ENCODE assay signal across 1 cellular context in genomic region chr10:102113261-102113955, GRCh38.
TF ChIP-seq lines count a peak whose summit lies in the region.

No MANE protein-coding gene starts in this region.

TF ChIP-seq in HCT116, 20 proteins besides CTCF, POLR2A, EP300 and RAD21 (continued from another document):
- TF ChIP-seq ZBTB33 (IDR thresholded peaks at IDR 0.05; ENCODE audit: extremely low read depth, insufficient replicate concordance, low read length), result no peak
